In the genomic region with DNA sequence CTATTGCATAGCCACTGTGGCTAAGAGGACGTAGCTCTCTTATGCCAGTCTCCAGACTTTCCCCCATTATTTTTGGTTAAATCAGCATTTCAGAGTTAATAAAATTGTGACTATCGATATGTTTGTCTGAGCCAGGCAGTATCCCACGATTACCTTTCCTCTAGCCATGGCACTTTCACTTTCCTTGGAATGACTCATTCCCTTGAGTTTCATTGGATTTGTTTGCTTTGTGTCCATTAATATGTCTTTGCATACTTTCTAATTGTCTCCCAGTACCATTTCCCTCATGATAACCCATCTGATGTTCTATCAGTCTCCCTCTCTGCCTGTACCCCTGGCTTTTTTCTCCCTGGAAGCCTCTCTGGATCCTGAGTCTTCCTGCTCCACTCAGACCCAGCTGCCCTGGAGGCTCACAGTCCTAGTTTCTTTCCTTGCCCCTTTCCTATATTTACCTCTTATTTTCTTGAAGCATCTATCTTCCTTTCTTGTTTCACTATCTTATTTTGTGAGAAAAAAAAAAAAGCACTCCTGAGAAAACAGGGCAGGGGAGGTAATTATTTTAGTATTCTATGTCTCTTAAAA, we compare ENCODE assay signal across 1 cellular context.
TF ChIP-seq lines count a peak whose summit lies in the region.

No MANE protein-coding gene starts in this region.

TF ChIP-seq in GM23338, 12 proteins besides CTCF, POLR2A, EP300 and RAD21 (continued from another document):
- TF ChIP-seq EZH2 (IDR thresholded peaks at IDR 0.05; ENCODE audit: low read depth, unreplicated experiment) = no peak
- TF ChIP-seq, protein P1, sequence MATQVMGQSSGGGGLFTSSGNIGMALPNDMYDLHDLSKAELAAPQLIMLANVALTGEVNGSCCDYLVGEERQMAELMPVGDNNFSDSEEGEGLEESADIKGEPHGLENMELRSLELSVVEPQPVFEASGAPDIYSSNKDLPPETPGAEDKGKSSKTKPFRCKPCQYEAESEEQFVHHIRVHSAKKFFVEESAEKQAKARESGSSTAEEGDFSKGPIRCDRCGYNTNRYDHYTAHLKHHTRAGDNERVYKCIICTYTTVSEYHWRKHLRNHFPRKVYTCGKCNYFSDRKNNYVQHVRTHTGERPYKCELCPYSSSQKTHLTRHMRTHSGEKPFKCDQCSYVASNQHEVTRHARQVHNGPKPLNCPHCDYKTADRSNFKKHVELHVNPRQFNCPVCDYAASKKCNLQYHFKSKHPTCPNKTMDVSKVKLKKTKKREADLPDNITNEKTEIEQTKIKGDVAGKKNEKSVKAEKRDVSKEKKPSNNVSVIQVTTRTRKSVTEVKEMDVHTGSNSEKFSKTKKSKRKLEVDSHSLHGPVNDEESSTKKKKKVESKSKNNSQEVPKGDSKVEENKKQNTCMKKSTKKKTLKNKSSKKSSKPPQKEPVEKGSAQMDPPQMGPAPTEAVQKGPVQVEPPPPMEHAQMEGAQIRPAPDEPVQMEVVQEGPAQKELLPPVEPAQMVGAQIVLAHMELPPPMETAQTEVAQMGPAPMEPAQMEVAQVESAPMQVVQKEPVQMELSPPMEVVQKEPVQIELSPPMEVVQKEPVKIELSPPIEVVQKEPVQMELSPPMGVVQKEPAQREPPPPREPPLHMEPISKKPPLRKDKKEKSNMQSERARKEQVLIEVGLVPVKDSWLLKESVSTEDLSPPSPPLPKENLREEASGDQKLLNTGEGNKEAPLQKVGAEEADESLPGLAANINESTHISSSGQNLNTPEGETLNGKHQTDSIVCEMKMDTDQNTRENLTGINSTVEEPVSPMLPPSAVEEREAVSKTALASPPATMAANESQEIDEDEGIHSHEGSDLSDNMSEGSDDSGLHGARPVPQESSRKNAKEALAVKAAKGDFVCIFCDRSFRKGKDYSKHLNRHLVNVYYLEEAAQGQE (IDR thresholded peaks at IDR 0.05; ENCODE audit: unreplicated experiment) = no peak
- no peak for TF ChIP-seq ZNF331 (CRISPR knock-in tag; IDR thresholded peaks at IDR 0.05; ENCODE audit: low read depth)
- TF ChIP-seq, protein P2, sequence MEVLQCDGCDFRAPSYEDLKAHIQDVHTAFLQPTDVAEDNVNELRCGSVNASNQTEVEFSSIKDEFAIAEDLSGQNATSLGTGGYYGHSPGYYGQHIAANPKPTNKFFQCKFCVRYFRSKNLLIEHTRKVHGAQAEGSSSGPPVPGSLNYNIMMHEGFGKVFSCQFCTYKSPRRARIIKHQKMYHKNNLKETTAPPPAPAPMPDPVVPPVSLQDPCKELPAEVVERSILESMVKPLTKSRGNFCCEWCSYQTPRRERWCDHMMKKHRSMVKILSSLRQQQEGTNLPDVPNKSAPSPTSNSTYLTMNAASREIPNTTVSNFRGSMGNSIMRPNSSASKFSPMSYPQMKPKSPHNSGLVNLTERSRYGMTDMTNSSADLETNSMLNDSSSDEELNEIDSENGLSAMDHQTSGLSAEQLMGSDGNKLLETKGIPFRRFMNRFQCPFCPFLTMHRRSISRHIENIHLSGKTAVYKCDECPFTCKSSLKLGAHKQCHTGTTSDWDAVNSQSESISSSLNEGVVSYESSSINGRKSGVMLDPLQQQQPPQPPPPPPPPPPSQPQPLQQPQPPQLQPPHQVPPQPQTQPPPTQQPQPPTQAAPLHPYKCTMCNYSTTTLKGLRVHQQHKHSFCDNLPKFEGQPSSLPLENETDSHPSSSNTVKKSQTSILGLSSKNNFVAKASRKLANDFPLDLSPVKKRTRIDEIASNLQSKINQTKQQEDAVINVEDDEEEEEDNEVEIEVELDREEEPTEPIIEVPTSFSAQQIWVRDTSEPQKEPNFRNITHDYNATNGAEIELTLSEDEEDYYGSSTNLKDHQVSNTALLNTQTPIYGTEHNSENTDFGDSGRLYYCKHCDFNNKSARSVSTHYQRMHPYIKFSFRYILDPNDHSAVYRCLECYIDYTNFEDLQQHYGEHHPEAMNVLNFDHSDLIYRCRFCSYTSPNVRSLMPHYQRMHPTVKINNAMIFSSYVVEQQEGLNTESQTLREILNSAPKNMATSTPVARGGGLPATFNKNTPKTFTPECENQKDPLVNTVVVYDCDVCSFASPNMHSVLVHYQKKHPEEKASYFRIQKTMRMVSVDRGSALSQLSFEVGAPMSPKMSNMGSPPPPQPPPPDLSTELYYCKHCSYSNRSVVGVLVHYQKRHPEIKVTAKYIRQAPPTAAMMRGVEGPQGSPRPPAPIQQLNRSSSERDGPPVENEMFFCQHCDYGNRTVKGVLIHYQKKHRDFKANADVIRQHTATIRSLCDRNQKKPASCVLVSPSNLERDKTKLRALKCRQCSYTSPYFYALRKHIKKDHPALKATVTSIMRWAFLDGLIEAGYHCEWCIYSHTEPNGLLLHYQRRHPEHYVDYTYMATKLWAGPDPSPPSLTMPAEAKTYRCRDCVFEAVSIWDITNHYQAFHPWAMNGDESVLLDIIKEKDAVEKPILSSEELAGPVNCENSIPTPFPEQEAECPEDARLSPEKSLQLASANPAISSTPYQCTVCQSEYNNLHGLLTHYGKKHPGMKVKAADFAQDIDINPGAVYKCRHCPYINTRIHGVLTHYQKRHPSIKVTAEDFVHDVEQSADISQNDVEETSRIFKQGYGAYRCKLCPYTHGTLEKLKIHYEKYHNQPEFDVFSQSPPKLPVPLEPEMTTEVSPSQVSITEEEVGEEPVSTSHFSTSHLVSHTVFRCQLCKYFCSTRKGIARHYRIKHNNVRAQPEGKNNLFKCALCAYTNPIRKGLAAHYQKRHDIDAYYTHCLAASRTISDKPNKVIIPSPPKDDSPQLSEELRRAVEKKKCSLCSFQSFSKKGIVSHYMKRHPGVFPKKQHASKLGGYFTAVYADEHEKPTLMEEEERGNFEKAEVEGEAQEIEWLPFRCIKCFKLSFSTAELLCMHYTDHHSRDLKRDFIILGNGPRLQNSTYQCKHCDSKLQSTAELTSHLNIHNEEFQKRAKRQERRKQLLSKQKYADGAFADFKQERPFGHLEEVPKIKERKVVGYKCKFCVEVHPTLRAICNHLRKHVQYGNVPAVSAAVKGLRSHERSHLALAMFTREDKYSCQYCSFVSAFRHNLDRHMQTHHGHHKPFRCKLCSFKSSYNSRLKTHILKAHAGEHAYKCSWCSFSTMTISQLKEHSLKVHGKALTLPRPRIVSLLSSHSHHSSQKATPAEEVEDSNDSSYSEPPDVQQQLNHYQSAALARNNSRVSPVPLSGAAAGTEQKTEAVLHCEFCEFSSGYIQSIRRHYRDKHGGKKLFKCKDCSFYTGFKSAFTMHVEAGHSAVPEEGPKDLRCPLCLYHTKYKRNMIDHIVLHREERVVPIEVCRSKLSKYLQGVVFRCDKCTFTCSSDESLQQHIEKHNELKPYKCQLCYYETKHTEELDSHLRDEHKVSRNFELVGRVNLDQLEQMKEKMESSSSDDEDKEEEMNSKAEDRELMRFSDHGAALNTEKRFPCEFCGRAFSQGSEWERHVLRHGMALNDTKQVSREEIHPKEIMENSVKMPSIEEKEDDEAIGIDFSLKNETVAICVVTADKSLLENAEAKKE (CRISPR knock-in tag; IDR thresholded peaks at IDR 0.05) = no peak
- no peak for TF ChIP-seq POLR2AphosphoS5 (IDR thresholded peaks at IDR 0.05; ENCODE audit: low read depth)
- no peak for TF ChIP-seq EZH2phosphoT487 (IDR thresholded peaks at IDR 0.05; ENCODE audit: unreplicated experiment)
- TF ChIP-seq, protein P3, sequence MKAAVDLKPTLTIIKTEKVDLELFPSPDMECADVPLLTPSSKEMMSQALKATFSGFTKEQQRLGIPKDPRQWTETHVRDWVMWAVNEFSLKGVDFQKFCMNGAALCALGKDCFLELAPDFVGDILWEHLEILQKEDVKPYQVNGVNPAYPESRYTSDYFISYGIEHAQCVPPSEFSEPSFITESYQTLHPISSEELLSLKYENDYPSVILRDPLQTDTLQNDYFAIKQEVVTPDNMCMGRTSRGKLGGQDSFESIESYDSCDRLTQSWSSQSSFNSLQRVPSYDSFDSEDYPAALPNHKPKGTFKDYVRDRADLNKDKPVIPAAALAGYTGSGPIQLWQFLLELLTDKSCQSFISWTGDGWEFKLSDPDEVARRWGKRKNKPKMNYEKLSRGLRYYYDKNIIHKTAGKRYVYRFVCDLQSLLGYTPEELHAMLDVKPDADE (IDR thresholded peaks at IDR 0.05) = no peak
